ENCODE assay signal across 27 cellular contexts in the genomic region with DNA sequence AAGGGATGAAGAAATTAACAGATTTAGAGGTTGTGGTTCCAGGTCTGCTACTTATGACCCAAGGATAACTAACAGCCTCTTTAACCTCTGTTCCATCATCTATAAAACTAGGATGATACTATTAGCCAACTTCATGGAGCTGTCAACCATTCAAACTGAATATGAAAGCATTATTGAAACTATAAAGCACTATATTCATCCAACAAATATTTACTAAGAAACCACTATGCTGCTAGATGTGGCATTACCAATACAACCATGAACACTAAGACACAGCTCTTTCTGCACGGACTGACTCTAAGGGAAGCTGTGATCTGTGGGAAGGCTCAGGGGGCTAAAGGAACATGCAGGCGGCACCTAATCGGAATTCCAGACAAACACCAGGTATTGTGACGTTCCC.
DNase-seq lines count a peak whose midpoint lies in the region; FAIRE-seq and TF ChIP-seq lines count a peak whose summit lies in the region.
"Had no signal": no experiment of that assay in that cellular context is flagged by ENCODE, and none has a peak within 500 bp of the region (broad histone marks: within the 10 kb centered on the region; RNA-seq: fewer than 3 reads in every experiment).

No MANE protein-coding gene starts in this region.

- DNase-seq in M059J (ENCODE audit: low read depth) (peak; percentile 50), chondrocyte (ENCODE audit: low spot score) (no peak), neural crest cell (ENCODE audit: low read depth, low spot score) (no peak), RCC 7860 (ENCODE audit: low spot score) (no peak), AML-193 (lab: John Stamatoyannopoulos, UW) (no peak), NCI-H146 treated with DMSO at 0.1 percent for 48 hours (lab: John Stamatoyannopoulos, UW; ENCODE audit: unreplicated experiment) (no peak), HK-2 (ENCODE audit: unreplicated experiment) (no peak)
- DNase-seq: activated CD4-positive, alpha-beta T cell treated with anti-CD3 and anti-CD28 coated beads, Interleukin-2, amount 10 ng/mL, durations not matched to agents 7 days and 5 days; DMS53; effector memory CD4-positive, alpha-beta T cell; GOT3; Kasumi-1; midbrain; naive thymus-derived CD8-positive, alpha-beta T cell; NCI-H1048; NCI-H187 treated with DMSO at 0.1 percent for 48 hours; NCI-H2227 treated with DMSO at 0.1 percent for 48 hours; NCI-H774; ovary; stimulated activated CD4-positive, alpha-beta T cell treated with anti-CD3 and anti-CD28 coated beads, Interleukin-15, amount 100 ng/mL, for 24 hours; stimulated activated naive CD8-positive, alpha-beta T cell treated with anti-CD3 and anti-CD28 coated beads, Interleukin-15, Interleukin-2, amounts not matched to agents 100 U/mL and 50 U/mL, for 24 hours; WERI-Rb-1 had no signal

- H3K36me3 ChIP-seq in ACC112 (ENCODE audit: insufficient read depth, low read length), result no peaks in the 10 kb centered on the region; the same call in none of the 2 replicates
- H3K36me3 ChIP-seq: gastroesophageal sphincter, ovary, WERI-Rb-1 had no signal

- no peaks in the 10 kb centered on the region for H3K27me3 ChIP-seq in ACC112 (ENCODE audit: insufficient read depth, low read length)
- H3K27me3 ChIP-seq: gastroesophageal sphincter, ovary had no signal

- H3K9me3 Mint-ChIP-seq in chondrocyte (ENCODE audit: low read depth) (no peaks in the 10 kb centered on the region), neural crest cell (peaks cover 7% of the 10 kb centered on the region)
- H3K9me3 Mint-ChIP-seq: activated CD4-positive, alpha-beta T cell treated with anti-CD3 and anti-CD28 coated beads, Interleukin-2, amount 10 ng/mL, durations not matched to agents 7 days and 5 days; activated naive CD4-positive, alpha-beta T cell treated with anti-CD3 and anti-CD28 coated beads, Interleukin-2, amount 50 U/mL, for 72 hours had no signal

- H3K79me2 ChIP-seq in ACC112 (ENCODE audit: control insufficient read depth, insufficient read depth, low read length, unreplicated experiment), result peaks cover 68% of the 10 kb centered on the region

- H3K27ac ChIP-seq in ACC112 (ENCODE audit: low read depth, low read length), result peak overlapping the region; percentile 66
- H3K27ac ChIP-seq: WERI-Rb-1 had no signal

- FAIRE-seq in RCC 7860 (lab: Jason Lieb, UNC), result no peak
- FAIRE-seq: islet of Langerhans had no signal

- no peak for TF ChIP-seq CTCF in chondrocyte (IDR thresholded peaks at IDR 0.05)
- no peak for TF ChIP-seq CTCF in neural crest cell (conservative IDR thresholded peaks at IDR 0.05)

- H3K4me1 ChIP-seq in ACC112 (ENCODE audit: control insufficient read depth, insufficient read depth, low read length, unreplicated experiment), result peaks cover 61% of the 10 kb centered on the region

- peaks cover 3% of the 10 kb centered on the region for H3K36me3 Mint-ChIP-seq in chondrocyte (ENCODE audit: low read depth)
- H3K36me3 Mint-ChIP-seq in neural crest cell (ENCODE audit: low read depth), result no peaks in the 10 kb centered on the region
- H3K36me3 Mint-ChIP-seq: activated naive CD4-positive, alpha-beta T cell treated with anti-CD3 and anti-CD28 coated beads, Interleukin-2, amount 50 U/mL, for 72 hours had no signal

- peak overlapping the region; percentile 32 for H3K27ac Mint-ChIP-seq in chondrocyte (ENCODE audit: unreplicated experiment)
- peak overlapping the region; percentile 55 for H3K27ac Mint-ChIP-seq in neural crest cell (ENCODE audit: unreplicated experiment)
- H3K27ac Mint-ChIP-seq: activated CD4-positive, alpha-beta T cell treated with anti-CD3 and anti-CD28 coated beads, Interleukin-2, amount 10 ng/mL, durations not matched to agents 7 days and 5 days; activated naive CD4-positive, alpha-beta T cell treated with anti-CD3 and anti-CD28 coated beads, Interleukin-2, amount 50 U/mL, for 72 hours; B cell; naive thymus-derived CD8-positive, alpha-beta T cell had no signal

- peak overlapping the region; percentile 2; the same call in 1 of the 2 replicates for H3K4me3 ChIP-seq in ACC112 (ENCODE audit: low read depth, low read length)
- H3K4me3 ChIP-seq: gastroesophageal sphincter, ovary had no signal

- no peak overlapping the region for H3K4me3 Mint-ChIP-seq in chondrocyte (ENCODE audit: unreplicated experiment)
- no peak overlapping the region for H3K4me3 Mint-ChIP-seq in neural crest cell
- H3K4me3 Mint-ChIP-seq: activated CD4-positive, alpha-beta T cell treated with anti-CD3 and anti-CD28 coated beads, Interleukin-2, amount 10 ng/mL, durations not matched to agents 7 days and 5 days; B cell; naive thymus-derived CD8-positive, alpha-beta T cell had no signal

- H3K4me1 Mint-ChIP-seq in chondrocyte (ENCODE audit: low read depth), result peaks cover 80% of the 10 kb centered on the region
- H3K4me1 Mint-ChIP-seq in neural crest cell, result peaks cover 22% of the 10 kb centered on the region
- H3K4me1 Mint-ChIP-seq: activated CD4-positive, alpha-beta T cell treated with anti-CD3 and anti-CD28 coated beads, Interleukin-2, amount 10 ng/mL, durations not matched to agents 7 days and 5 days; B cell; naive thymus-derived CD8-positive, alpha-beta T cell had no signal

- H3K27me3 Mint-ChIP-seq in chondrocyte (ENCODE audit: low read depth) (no peaks in the 10 kb centered on the region), neural crest cell (ENCODE audit: low read depth) (no peaks in the 10 kb centered on the region)
- H3K27me3 Mint-ChIP-seq: B cell had no signal

- H2AFZ ChIP-seq in ACC112 (ENCODE audit: low read length, unreplicated experiment), result no peak overlapping the region
